25 cellular contexts compared by ENCODE assay signal in genomic region chr11:117374316-117374715, GRCh38. TPM values are rescaled to one million over a fixed set of nuclear protein-coding genes. Genes with fewer than 3 reads are reported as not detected.
"Had no signal": no experiment of that assay in that cellular context is flagged by ENCODE, and none has a peak within 500 bp of the region (broad histone marks: within the 10 kb centered on the region; RNA-seq: fewer than 3 reads in every experiment).

No MANE protein-coding gene starts in this region.

- H3K4me3 Mint-ChIP-seq: activated B cell treated with CpG ODN at 0.5 μM for 24 hours; activated naive CD8-positive, alpha-beta T cell; activated T-cell treated with anti-CD3 and anti-CD28 coated beads, Interleukin-2, amount 50 U/mL, for 72 hours; nephron; T-helper 17 cell had no signal

- DNase-seq: activated B cell treated with CpG ODN at 0.5 μM for 24 hours; activated CD4-positive, alpha-beta T cell treated with anti-CD3 and anti-CD28 coated beads, Interleukin-2, amount 50 U/mL, for 1 hour; activated effector memory CD4-positive, alpha-beta T cell treated with Interleukin-2 at 50 U/mL for 16 hours; activated naive CD4-positive, alpha-beta T cell treated with Interleukin-2 at 50 U/mL for 16 hours; activated T-cell treated with anti-CD3 and anti-CD28 coated beads for 4 hours; activated T-cell treated with anti-CD3 and anti-CD28 coated beads, Interleukin-2, amount 50 U/mL, for 72 hours; anterior cingulate cortex; cerebellar nuclear complex; colonic mucosa; dorsolateral prefrontal cortex; effector memory CD4-positive, alpha-beta T cell; erythroblast; gastrocnemius medialis; glutamatergic neuron; left ventricle myocardium superior; nucleus accumbens; pancreas; retina; stimulated activated CD4-positive, alpha-beta T cell treated with anti-CD3 and anti-CD28 coated beads, Interleukin-12 subunit alpha, Interleukin-12 subunit beta, amount 100 ng/mL, for 4 hours; stimulated activated CD4-positive, alpha-beta T cell treated with anti-CD3 and anti-CD28 coated beads, Interleukin-4, amount 100 ng/mL, for 1 hour; T-helper 17 cell; T1000 had no signal

- H3K27ac Mint-ChIP-seq: activated B cell treated with CpG ODN at 0.5 μM for 24 hours; activated naive CD8-positive, alpha-beta T cell; activated T-cell treated with anti-CD3 and anti-CD28 coated beads, Interleukin-2, amount 50 U/mL, for 72 hours; nephron had no signal

- H3K4me1 Mint-ChIP-seq: activated B cell treated with CpG ODN at 0.5 μM for 24 hours, T-helper 17 cell had no signal

- ATAC-seq: activated T-cell treated with anti-CD3 and anti-CD28 coated beads, Interleukin-2, amount 50 U/mL, for 72 hours; gastrocnemius medialis; left ventricle myocardium superior; pancreas; sciatic nerve; T-helper 17 cell had no signal

- H3K27me3 Mint-ChIP-seq: activated B cell treated with CpG ODN at 0.5 μM for 24 hours; activated naive CD8-positive, alpha-beta T cell; T-helper 17 cell had no signal

- H3K9me3 Mint-ChIP-seq: activated B cell treated with CpG ODN at 0.5 μM for 24 hours; activated T-cell treated with anti-CD3 and anti-CD28 coated beads, Interleukin-2, amount 50 U/mL, for 72 hours; nephron had no signal

RNA-seq across cellular contexts. Expression of gene BACE1, which starts 58.3 kb away (rescaled TPM):
- total RNA-seq: activated B cell treated with CpG ODN at 0.5 μM for 24 hours had no signal
